Comparison of ENCODE assay signal across 15 cellular contexts in genomic region chr10:86254526-86255174, GRCh38.
A peak's percentile ranks its signal among the peaks of the same experiment; 100 is the strongest.
DNase-seq lines count a peak whose midpoint lies in the region; ATAC-seq, FAIRE-seq and TF ChIP-seq lines count a peak whose summit lies in the region.
"Had no signal": no experiment of that assay in that cellular context is flagged by ENCODE, and none has a peak within 500 bp of the region (broad histone marks: within the 10 kb centered on the region; RNA-seq: fewer than 3 reads in every experiment).

No MANE protein-coding gene starts in this region.

- no peaks in the 10 kb centered on the region for H3K36me3 ChIP-seq in tibial nerve
- H3K36me3 ChIP-seq: ascending aorta, BLaER1, gastroesophageal sphincter had no signal

- H3K4me3 ChIP-seq in A549 (no peak overlapping the region), tibial nerve (no peak overlapping the region)
- H3K4me3 ChIP-seq: ascending aorta, BLaER1, gastroesophageal sphincter had no signal

- TF ChIP-seq POLR2A in A549 (IDR thresholded peaks at IDR 0.05; ENCODE audit: low read length), result no peak
- TF ChIP-seq POLR2A in tibial nerve (IDR thresholded peaks at IDR 0.05), result no peak

- H3K27ac ChIP-seq in A549 (no peak overlapping the region), tibial nerve (no peak overlapping the region)
- H3K27ac ChIP-seq: ascending aorta, BLaER1, gastroesophageal sphincter had no signal

- H3K9me3 ChIP-seq in A549, result no peaks in the 10 kb centered on the region
- H3K9me3 ChIP-seq in tibial nerve, result peaks cover 0 to 17% (median 0%) of the 10 kb centered on the region in 4 donors
- H3K9me3 ChIP-seq: ascending aorta, gastroesophageal sphincter had no signal

- H3K27me3 ChIP-seq in tibial nerve, result no peaks in the 10 kb centered on the region
- H3K27me3 ChIP-seq: ascending aorta, BLaER1 had no signal

- FAIRE-seq in A549 (lab: Jason Lieb, UNC), result no peak

- POLR2A ChIA-PET in A549 (lab: Yijun Ruan, JAX), result no interaction called here

- TF ChIP-seq CTCF in A549 (IDR thresholded peaks at IDR 0.05), result no peak
- TF ChIP-seq CTCF in tibial nerve (IDR thresholded peaks at IDR 0.05), result no peak

- TF ChIP-seq RAD21 in A549 (conservative IDR thresholded peaks at IDR 0.05 in 1 of 2, IDR thresholded peaks at IDR 0.05 in 1 of 2), result no peak

- H3K4me1 ChIP-seq in A549 (peaks cover 5% of the 10 kb centered on the region; the same call in 1 of the 3 replicates), tibial nerve (no peaks in the 10 kb centered on the region)
- H3K4me1 ChIP-seq: ascending aorta, gastroesophageal sphincter had no signal

- TF ChIP-seq EP300 in A549 (IDR thresholded peaks at IDR 0.05) (no peak), tibial nerve (IDR thresholded peaks at IDR 0.05) (no peak)

- 12% methylated on average over 6 of the region's 6 CpGs for WGBS in A549 (ENCODE audit: missing lambda C conversion rate)
- 69% methylated on average over 5 to 6 of the region's 6 CpGs for WGBS in tibial nerve, 2 donors

- peak; percentile 43 to 59 for DNase-seq in A549 (ENCODE audit: low read depth in 1 of 2, low spot score in 1 of 2)
- DNase-seq in ELF-1 (ENCODE audit: low read depth, low spot score), result peak; percentile 51
- peak; percentile 92 for DNase-seq in NCI-H748 (lab: John Stamatoyannopoulos, UW; ENCODE audit: unreplicated experiment)
- DNase-seq in kidney tubule cell (ENCODE audit: low spot score), result peak; percentile 19
- no peak for DNase-seq in tibial nerve (ENCODE audit: low spot score in 2 of 2)
- no peak for DNase-seq in RPMI8226
- DNase-seq in GM19240 (ENCODE audit: insufficient read length, low spot score), result no peak
- DNase-seq: activated CD4-positive, alpha-beta T cell treated with anti-CD3 and anti-CD28 coated beads, Interleukin-2, amount 10 ng/mL, durations not matched to agents 24 days and 14 days; GF-D8; right cardiac atrium had no signal

- no peak overlapping the region for H3K4me2 ChIP-seq in A549
- H3K4me2 ChIP-seq: BLaER1 had no signal

- ATAC-seq in A549 (peak; percentile 65 to 74; a peak in 5 of 6 replicates), HG03039 (IDR thresholded peaks at IDR 0.05; ENCODE audit: unreplicated experiment) (no peak)
- ATAC-seq: gastroesophageal sphincter; naive thymus-derived CD8-positive, alpha-beta T cell had no signal

- CTCF ChIA-PET in A549 (lab: Yijun Ruan, JAX), result interaction anchor here (1.5 kb wide), 1 partner anchor 30 kb away, joined by 3 read pairs; no protein-coding TSS in a partner anchor

TF ChIP-seq in A549, 52 proteins besides CTCF, POLR2A, EP300 and RAD21:
- TF ChIP-seq HEYL (CRISPR knock-in tag; IDR thresholded peaks at IDR 0.05) (no peak), TP53 (CRISPR knock-in tag; IDR thresholded peaks at IDR 0.05) (no peak), MAX (IDR thresholded peaks at IDR 0.05) (no peak), MYC (IDR thresholded peaks at IDR 0.05; ENCODE audit: borderline replicate concordance, low read length) (no peak), ELK1 (IDR thresholded peaks at IDR 0.05; ENCODE audit: low read depth, low read length) (no peak), HOXA7 (CRISPR knock-in tag; IDR thresholded peaks at IDR 0.05) (no peak)

Comparison
In these comparisons a context has a peak if more than half of its experiments do, and no peak if none do; other contexts are left out.
1. DNase-seq: peak in A549 (2 of 2), ELF-1 (single experiment), NCI-H748 (single experiment) and kidney tubule cell (single experiment); none in tibial nerve (0 of 2), RPMI8226 (single experiment) and GM19240 (single experiment).